In genomic region chr9:92291577-92291976, GRCh38 we compare ENCODE assay signal across 10 cellular contexts. TPM values are rescaled to one million over a fixed set of nuclear protein-coding genes. Genes with fewer than 3 reads are reported as not detected.
A peak's percentile ranks its signal among the peaks of the same experiment; 100 is the strongest.
DNase-seq lines count a peak whose midpoint lies in the region; ATAC-seq, FAIRE-seq and TF ChIP-seq lines count a peak whose summit lies in the region.
"Had no signal": no experiment of that assay in that cellular context is flagged by ENCODE, and none has a peak within 500 bp of the region (broad histone marks: within the 10 kb centered on the region; RNA-seq: fewer than 3 reads in every experiment).

No MANE protein-coding gene starts in this region.

- no peak for FAIRE-seq in endothelial cell of umbilical vein (lab: Jason Lieb, UNC)

- dilution Hi-C loops in endothelial cell of umbilical vein (cut with MboI; ENCODE audit: extremely low pct_ligation_motif_present, low sequenced_read_pairs): no loop called here

- H3K4me2 ChIP-seq in OCI-LY3 (ENCODE audit: low read length): peak overlapping the region; percentile 90
- peak overlapping the region; percentile 97 for H3K4me2 ChIP-seq in endothelial cell of umbilical vein (ENCODE audit: insufficient read depth, low read length)
- peak overlapping the region; percentile 100 for H3K4me2 ChIP-seq in smooth muscle cell

- BruUV-seq in endothelial cell of umbilical vein (replicated peaks; lab: Mats Ljungman, UMichigan): no TSS peak

- DNase-seq in activated T-cell treated with anti-CD3 and anti-CD28 coated beads, Interleukin-2, amount 50 U/mL, for 72 hours: no peak
- DNase-seq in activated T-cell treated with anti-CD3 and anti-CD28 coated beads, Interleukin-2, amount 50 U/mL, for 1 hour: no peak
- DNase-seq in endothelial cell of umbilical vein (ENCODE audit: low read depth, low spot score) (no peak), smooth muscle cell (lab: John Stamatoyannopoulos, UW; ENCODE audit: unreplicated experiment) (no peak), SKM-1 treated with dmso at 0.1 percent for 144 hours (lab: John Stamatoyannopoulos, UW; ENCODE audit: unreplicated experiment) (no peak), NCI-H748 (lab: John Stamatoyannopoulos, UW; ENCODE audit: unreplicated experiment) (no peak), activated gamma-delta T cell (lab: John Stamatoyannopoulos, UW) (no peak)
- DNase-seq: substantia nigra had no signal

- no peaks in the 10 kb centered on the region for H3K9me1 ChIP-seq in endothelial cell of umbilical vein (replicated peaks; ENCODE audit: control insufficient read depth, extremely low read depth, insufficient read depth, low read length)

- peak overlapping the region; percentile 96 to 99 for H3K4me3 Mint-ChIP-seq in activated T-cell treated with anti-CD3 and anti-CD28 coated beads, Interleukin-2, amount 50 U/mL, for 72 hours
- H3K4me3 Mint-ChIP-seq: CD14-positive monocyte had no signal

- no peaks in the 10 kb centered on the region for H3K9me3 ChIP-seq in OCI-LY3 (ENCODE audit: insufficient read depth, low read length)
- no peaks in the 10 kb centered on the region for H3K9me3 ChIP-seq in endothelial cell of umbilical vein (replicated peaks; ENCODE audit: control insufficient read depth, insufficient read depth, low read length)
- no peaks in the 10 kb centered on the region for H3K9me3 ChIP-seq in smooth muscle cell (replicated peaks; ENCODE audit: low read depth)

- H3K27me3 ChIP-seq in OCI-LY3 (ENCODE audit: low read depth, low read length) (no peaks in the 10 kb centered on the region), endothelial cell of umbilical vein (ENCODE audit: control insufficient read depth in 2 of 2, insufficient read depth in 2 of 2, low read length in 2 of 2) (no peaks in the 10 kb centered on the region), smooth muscle cell (ENCODE audit: low read depth) (no peaks in the 10 kb centered on the region)

- H3F3A ChIP-seq in smooth muscle cell (ENCODE audit: low read depth): peaks cover 15% of the 10 kb centered on the region

- 66% methylated on average over 2 of the region's 2 CpGs for WGBS in smooth muscle cell (ENCODE audit: low lambda C conversion rate)

- peaks cover 56% of the 10 kb centered on the region for H3K36me3 ChIP-seq in OCI-LY3 (replicated peaks; ENCODE audit: low read depth, low read length)
- H3K36me3 ChIP-seq in endothelial cell of umbilical vein (ENCODE audit: control insufficient read depth in 2 of 2, extremely low read depth in 1 of 2, insufficient read depth in 2 of 2, low read length in 2 of 2): peaks cover 0 to 13% of the 10 kb centered on the region in 2 experiments
- H3K36me3 ChIP-seq in smooth muscle cell (ENCODE audit: low read depth): peaks cover 7% of the 10 kb centered on the region

- intact Hi-C loops in endothelial cell of umbilical vein (cut with micrococcal nuclease): loop anchor here (10.0 kb wide), 1 partner anchor 413 kb away; no protein-coding TSS in a partner anchor

- no peak overlapping the region for H3K9ac ChIP-seq in OCI-LY3 (ENCODE audit: low read length)
- no peak overlapping the region for H3K9ac ChIP-seq in endothelial cell of umbilical vein (replicated peaks; ENCODE audit: extremely low read depth, insufficient read depth, low read length)
- H3K9ac ChIP-seq in smooth muscle cell (ENCODE audit: low read depth): peak overlapping the region; percentile 10

- H3K4me3 ChIP-seq in OCI-LY3 (ENCODE audit: low read length) (no peak overlapping the region), endothelial cell of umbilical vein (replicated peaks in 1 of 3; ENCODE audit: insufficient read depth in 1 of 3, low read depth in 1 of 3, low read length in 3 of 3) (no peak overlapping the region), smooth muscle cell (peak overlapping the region; percentile 91)

- no peak for TF ChIP-seq CTCF in OCI-LY3 (IDR thresholded peaks at IDR 0.05; ENCODE audit: low read depth, low read length)
- TF ChIP-seq CTCF in endothelial cell of umbilical vein (IDR thresholded peaks at IDR 0.05; ENCODE audit: extremely low read depth in 1 of 2, insufficient read depth in 1 of 2, low read depth in 1 of 2, low read length in 2 of 2): no peak
- no peak for TF ChIP-seq CTCF in smooth muscle cell (IDR thresholded peaks at IDR 0.05; ENCODE audit: borderline replicate concordance, insufficient read depth, poor library complexity, severe bottlenecking)

- no peak overlapping the region for H3K27ac ChIP-seq in OCI-LY3 (ENCODE audit: low read length)
- H3K27ac ChIP-seq in endothelial cell of umbilical vein (ENCODE audit: insufficient read depth, low read depth, low read length): no peak overlapping the region
- H3K27ac ChIP-seq in smooth muscle cell (ENCODE audit: low read depth): peak overlapping the region; percentile 41

- H3K4me1 ChIP-seq in OCI-LY3 (ENCODE audit: low read length): peaks cover 39% of the 10 kb centered on the region
- peaks cover 23% of the 10 kb centered on the region for H3K4me1 ChIP-seq in endothelial cell of umbilical vein (ENCODE audit: control insufficient read depth, extremely low read depth, insufficient read depth, low read length)
- H3K4me1 ChIP-seq in smooth muscle cell (ENCODE audit: low read depth): peaks cover 17% of the 10 kb centered on the region

- H3K27me3 Mint-ChIP-seq in activated T-cell treated with anti-CD3 and anti-CD28 coated beads, Interleukin-2, amount 50 U/mL, for 72 hours (ENCODE audit: low read depth): no peaks in the 10 kb centered on the region

- no peaks in the 10 kb centered on the region for H3K9me3 Mint-ChIP-seq in activated T-cell treated with anti-CD3 and anti-CD28 coated beads, Interleukin-2, amount 50 U/mL, for 72 hours
- H3K9me3 Mint-ChIP-seq: CD14-positive monocyte had no signal

- peaks cover 65% of the 10 kb centered on the region for H3K4me1 Mint-ChIP-seq in activated T-cell treated with anti-CD3 and anti-CD28 coated beads, Interleukin-2, amount 50 U/mL, for 72 hours (ENCODE audit: low read depth)

- POLR2A ChIA-PET in endothelial cell of umbilical vein (lab: Charles Lee): no interaction called here

- peaks cover 88% of the 10 kb centered on the region for H3K79me2 ChIP-seq in OCI-LY3 (ENCODE audit: low read length)
- peaks cover 62% of the 10 kb centered on the region for H3K79me2 ChIP-seq in endothelial cell of umbilical vein (ENCODE audit: control insufficient read depth, insufficient read depth, low read length)
- peaks cover 69% of the 10 kb centered on the region for H3K79me2 ChIP-seq in smooth muscle cell (ENCODE audit: low read depth)

- H2AFZ ChIP-seq in OCI-LY3 (ENCODE audit: low read depth, low read length) (no peak overlapping the region), endothelial cell of umbilical vein (ENCODE audit: low read depth, low read length) (no peak overlapping the region), smooth muscle cell (ENCODE audit: low read depth) (no peak overlapping the region)

- peaks cover 8 to 50% of the 10 kb centered on the region in 2 donors for H3K36me3 Mint-ChIP-seq in activated T-cell treated with anti-CD3 and anti-CD28 coated beads, Interleukin-2, amount 50 U/mL, for 72 hours (ENCODE audit: insufficient read depth in 2 of 2)

- H3K27ac Mint-ChIP-seq in activated T-cell treated with anti-CD3 and anti-CD28 coated beads, Interleukin-2, amount 50 U/mL, for 72 hours: peak overlapping the region; percentile 100

- H4K20me1 ChIP-seq in OCI-LY3 (ENCODE audit: insufficient read depth, low read length) (peaks cover 26% of the 10 kb centered on the region), endothelial cell of umbilical vein (replicated peaks; ENCODE audit: control insufficient read depth, extremely low read depth, insufficient read depth, low read length) (no peaks in the 10 kb centered on the region), smooth muscle cell (ENCODE audit: low read depth) (peaks cover 32% of the 10 kb centered on the region)

- no peak for ATAC-seq in activated T-cell treated with anti-CD3 and anti-CD28 coated beads, Interleukin-2, amount 50 U/mL, for 72 hours (replicated peaks in 1 of 2)

- CTCF ChIA-PET in endothelial cell of umbilical vein (lab: Charles Lee): interaction anchor here (0.6 to 1.1 kb wide), 7 partner anchors 10 to 154 kb away, joined by 3 to 4 read pairs (median 3); no protein-coding TSS in a partner anchor

- TF ChIP-seq POLR2A in endothelial cell of umbilical vein (IDR thresholded peaks at IDR 0.05; ENCODE audit: low read depth, low read length): no peak

RNA-seq across cellular contexts. Expression of gene IARS1, which starts 1.9 kb away (rescaled TPM):
- total RNA-seq in activated T-cell treated with anti-CD3 and anti-CD28 coated beads, Interleukin-2, amount 50 U/mL, for 72 hours: 100 to 1,000 TPM; 324 to 356 TPM
- total RNA-seq in endothelial cell of umbilical vein: 130 and 132 TPM in 2 replicates
- polyA plus RNA-seq in endothelial cell of umbilical vein: 25.0 and 32.8 TPM in 2 replicates
- 45.8 and 47.2 TPM in 2 replicates for polyA plus RNA-seq in endothelial cell of umbilical vein (2011; cell fraction: cytosol; rRNA removed)
- polyA plus RNA-seq in endothelial cell of umbilical vein (2011; cell fraction: nucleus; rRNA removed): 114 and 123 TPM in 2 replicates
- polyA plus RNA-seq in endothelial cell of umbilical vein (2012): 93.9 and 138 TPM in 2 replicates
- 93.5 and 131 TPM in 2 replicates for polyA minus RNA-seq in endothelial cell of umbilical vein
- 107 TPM for polyA minus RNA-seq in endothelial cell of umbilical vein (2011; cell fraction: cytosol; rRNA and poly(A)+ RNA removed)
- polyA minus RNA-seq in endothelial cell of umbilical vein (2011; cell fraction: nucleus; rRNA and poly(A)+ RNA removed): 115 and 173 TPM in 2 replicates
- total RNA-seq in smooth muscle cell: 150 and 208 TPM in 2 replicates
- 85.0 and 93.0 TPM in 2 replicates for polyA plus RNA-seq in smooth muscle cell

RNA-seq across cellular contexts. Expression of gene NOL8, which starts 33.6 kb away (rescaled TPM):
- 10 to 100 TPM; 50.7 to 56.6 TPM for total RNA-seq in activated T-cell treated with anti-CD3 and anti-CD28 coated beads, Interleukin-2, amount 50 U/mL, for 72 hours
- total RNA-seq in endothelial cell of umbilical vein: 36.1 and 41.6 TPM in 2 replicates
- polyA plus RNA-seq in endothelial cell of umbilical vein: 5.1 and 5.6 TPM in 2 replicates
- 8.6 and 9.1 TPM in 2 replicates for polyA plus RNA-seq in endothelial cell of umbilical vein (2011; cell fraction: cytosol; rRNA removed)
- polyA plus RNA-seq in endothelial cell of umbilical vein (2011; cell fraction: nucleus; rRNA removed): 36.4 and 53.0 TPM in 2 replicates
- polyA plus RNA-seq in endothelial cell of umbilical vein (2012): 27.1 and 39.0 TPM in 2 replicates
- polyA minus RNA-seq in endothelial cell of umbilical vein: 25.4 and 27.6 TPM in 2 replicates
- 26.7 TPM for polyA minus RNA-seq in endothelial cell of umbilical vein (2011; cell fraction: cytosol; rRNA and poly(A)+ RNA removed)
- 35.3 and 54.0 TPM in 2 replicates for polyA minus RNA-seq in endothelial cell of umbilical vein (2011; cell fraction: nucleus; rRNA and poly(A)+ RNA removed)
- total RNA-seq in smooth muscle cell: 13.0 and 21.3 TPM in 2 replicates
- 15.1 and 16.9 TPM in 2 replicates for polyA plus RNA-seq in smooth muscle cell

RNA-seq across cellular contexts. Expression of gene CENPP, which starts 34.2 kb away (rescaled TPM):
- total RNA-seq in activated T-cell treated with anti-CD3 and anti-CD28 coated beads, Interleukin-2, amount 50 U/mL, for 72 hours: 10 to 100 TPM; 25.2 to 28.2 TPM
- 8.7 and 12.0 TPM in 2 replicates for total RNA-seq in endothelial cell of umbilical vein
- 1.2 and 1.3 TPM in 2 replicates for polyA plus RNA-seq in endothelial cell of umbilical vein
- polyA plus RNA-seq in endothelial cell of umbilical vein (2011; cell fraction: cytosol; rRNA removed): 2.7 and 3.7 TPM in 2 replicates
- polyA plus RNA-seq in endothelial cell of umbilical vein (2011; cell fraction: nucleus; rRNA removed): 2.2 and 3.7 TPM in 2 replicates
- 3.3 and 10.0 TPM in 2 replicates for polyA plus RNA-seq in endothelial cell of umbilical vein (2012)
- polyA minus RNA-seq in endothelial cell of umbilical vein: 1.2 and 1.4 TPM in 2 replicates
- polyA minus RNA-seq in endothelial cell of umbilical vein (2011; cell fraction: cytosol; rRNA and poly(A)+ RNA removed): 4.8 TPM
- 7.3 and 12.5 TPM in 2 replicates for polyA minus RNA-seq in endothelial cell of umbilical vein (2011; cell fraction: nucleus; rRNA and poly(A)+ RNA removed)
- 4.2 and 10.8 TPM in 2 replicates for total RNA-seq in smooth muscle cell
- polyA plus RNA-seq in smooth muscle cell: 12.1 and 17.5 TPM in 2 replicates
